In the genomic region with DNA sequence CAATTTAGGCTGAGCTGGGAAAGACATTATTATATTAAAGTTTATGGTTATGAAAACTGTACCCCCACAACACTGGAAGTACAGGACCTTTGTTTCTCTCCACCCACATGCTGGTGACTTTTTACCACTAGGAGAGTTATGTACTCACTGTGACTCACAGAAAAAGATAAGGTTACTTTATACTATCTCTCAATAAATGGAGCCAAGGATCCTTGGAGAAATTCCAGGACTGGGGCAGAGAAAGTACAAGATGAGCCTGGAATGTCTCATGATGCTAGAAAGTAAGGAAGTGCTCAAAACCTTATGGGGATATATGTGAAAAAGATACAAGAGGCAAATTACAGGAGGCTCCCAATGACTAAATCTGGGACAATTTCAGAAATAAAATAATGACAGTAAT, we compare ENCODE assay signal across 11 cellular contexts.
DNase-seq lines count a peak whose midpoint lies in the region; ATAC-seq and TF ChIP-seq lines count a peak whose summit lies in the region.
"Had no signal": no experiment of that assay in that cellular context is flagged by ENCODE, and none has a peak within 500 bp of the region (broad histone marks: within the 10 kb centered on the region; RNA-seq: fewer than 3 reads in every experiment).

No MANE protein-coding gene starts in this region.

- ATAC-seq in left ventricle myocardium superior (peak; percentile 3), esophagus mucosa (no peak)
- ATAC-seq: CD8-positive, alpha-beta T cell had no signal

- TF ChIP-seq CTCF in right atrium auricular region (IDR thresholded peaks at IDR 0.05), result peak in 1 of 2 donors; percentile 17

- no peak overlapping the region for H3K27ac ChIP-seq in right atrium auricular region

- peaks cover 73% of the 10 kb centered on the region for H3K4me1 Mint-ChIP-seq in activated naive CD8-positive, alpha-beta T cell treated with anti-CD3 and anti-CD28 coated beads for 36 hours

- H3K36me3 Mint-ChIP-seq in activated naive CD8-positive, alpha-beta T cell treated with anti-CD3 and anti-CD28 coated beads for 36 hours, result no peaks in the 10 kb centered on the region
- H3K36me3 Mint-ChIP-seq: CD8-positive, alpha-beta T cell had no signal

- DNase-seq in left ventricle myocardium superior (no peak), right atrium auricular region (ENCODE audit: low spot score) (no peak), kidney glomerular epithelial cell (lab: John Stamatoyannopoulos, UW) (peak; percentile 62), NCI-H1930 (lab: John Stamatoyannopoulos, UW) (no peak), COLO668 (lab: John Stamatoyannopoulos, UW; ENCODE audit: unreplicated experiment) (no peak), HAP-1 (ENCODE audit: low spot score in 2 of 2) (no peak)
- no peak for DNase-seq in activated naive CD8-positive, alpha-beta T cell treated with anti-CD3 and anti-CD28 coated beads for 36 hours
- DNase-seq: activated T-cell treated with anti-CD3 and anti-CD28 coated beads, Interleukin-2, amount 50 U/mL, for 1 hour; CD8-positive, alpha-beta T cell; MV-4-11 had no signal

- H3K36me3 ChIP-seq in right atrium auricular region (no peaks in the 10 kb centered on the region), HAP-1 (replicated peaks) (no peaks in the 10 kb centered on the region)

- in situ Hi-C loops in HAP-1 (cut with MboI; ENCODE audit: low sequenced_read_pairs), result no loop called here

- H3K4me3 ChIP-seq in right atrium auricular region (no peak overlapping the region), HAP-1 (no peak overlapping the region)

- H3K4me1 ChIP-seq in right atrium auricular region (peaks cover 0 to 42% of the 10 kb centered on the region in 2 donors), HAP-1 (peaks cover 44% of the 10 kb centered on the region)

- peak overlapping the region; percentile 51 for H3K27ac Mint-ChIP-seq in activated naive CD8-positive, alpha-beta T cell treated with anti-CD3 and anti-CD28 coated beads for 36 hours

- no peaks in the 10 kb centered on the region for H3K27me3 ChIP-seq in right atrium auricular region
- no peaks in the 10 kb centered on the region for H3K27me3 ChIP-seq in HAP-1 (ENCODE audit: low read depth)

- H3K9me3 ChIP-seq in right atrium auricular region, result no peaks in the 10 kb centered on the region
- H3K9me3 ChIP-seq in HAP-1, result no peaks in the 10 kb centered on the region

- H3K9me3 Mint-ChIP-seq in activated naive CD8-positive, alpha-beta T cell treated with anti-CD3 and anti-CD28 coated beads for 36 hours, result peaks cover 2% of the 10 kb centered on the region
- H3K9me3 Mint-ChIP-seq: CD8-positive, alpha-beta T cell had no signal

- H3K27me3 Mint-ChIP-seq in activated naive CD8-positive, alpha-beta T cell treated with anti-CD3 and anti-CD28 coated beads for 36 hours, result no peaks in the 10 kb centered on the region

- intact Hi-C loops in left ventricle myocardium superior (cut with micrococcal nuclease), result no loop called here

- no peak overlapping the region for H3K4me3 Mint-ChIP-seq in activated naive CD8-positive, alpha-beta T cell treated with anti-CD3 and anti-CD28 coated beads for 36 hours
- H3K4me3 Mint-ChIP-seq: CD8-positive, alpha-beta T cell had no signal
